Comparison of ENCODE assay signal across 21 cellular contexts in genomic region chr6:8315154-8315553, GRCh38.
DNase-seq lines count a peak whose midpoint lies in the region; ATAC-seq, FAIRE-seq and TF ChIP-seq lines count a peak whose summit lies in the region.
"Had no signal": no experiment of that assay in that cellular context is flagged by ENCODE, and none has a peak within 500 bp of the region (broad histone marks: within the 10 kb centered on the region; RNA-seq: fewer than 3 reads in every experiment).

No MANE protein-coding gene starts in this region.

- WGBS in H1 (ENCODE audit: extremely low coverage in 1 of 2, insufficient coverage in 1 of 2, insufficient read length in 1 of 2, insufficient replicate concordance in 2 of 2, low coverage in 1 of 2, low lambda C conversion rate in 2 of 2, missing lambda C conversion rate in 1 of 2), 2 experiments = 88% methylated on average over 5 of the region's 5 CpGs; no CpG with 5 or more reads in 1 of the 2 experiments
- 96% methylated on average over 5 of the region's 5 CpGs for WGBS in prostate gland

- ATAC-seq in GM23338 (no peak), GM21786 (IDR thresholded peaks at IDR 0.05; ENCODE audit: unreplicated experiment) (no peak), GM21619 (IDR thresholded peaks at IDR 0.05; ENCODE audit: unreplicated experiment) (no peak)
- no peak for ATAC-seq in activated CD8-positive, alpha-beta T cell treated with anti-CD3 and anti-CD28 coated beads for 36 hours
- ATAC-seq: CD8-positive, alpha-beta T cell; HCT116 had no signal

- no peak for TF ChIP-seq POLR2A in H1 (IDR thresholded peaks at IDR 0.05; ENCODE audit: control extremely low read depth in 1 of 2, low read depth in 2 of 2, low read length in 2 of 2)
- no peak for TF ChIP-seq POLR2A in prostate gland (IDR thresholded peaks at IDR 0.05)

- H3K9ac ChIP-seq in H1 (replicated peaks in 1 of 4; ENCODE audit: extremely low read depth in 1 of 4, low read depth in 3 of 4, low read length in 3 of 4) (no peak overlapping the region), neural progenitor cell (no peak overlapping the region)
- H3K9ac ChIP-seq: BLaER1 had no signal

- H3K36me3 Mint-ChIP-seq in GM23338 (ENCODE audit: low read depth) = peaks cover 2% of the 10 kb centered on the region; the same call in 1 of the 3 replicates
- no peaks in the 10 kb centered on the region for H3K36me3 Mint-ChIP-seq in neural progenitor cell
- H3K36me3 Mint-ChIP-seq in activated CD8-positive, alpha-beta T cell treated with anti-CD3 and anti-CD28 coated beads for 36 hours (ENCODE audit: low read depth) = no peaks in the 10 kb centered on the region
- H3K36me3 Mint-ChIP-seq: CD4-positive, CD25-positive, alpha-beta regulatory T cell; CD8-positive, alpha-beta T cell had no signal

- no peak overlapping the region for H4K5ac ChIP-seq in H1 (ENCODE audit: insufficient read length, low read depth, low read length)

- no peak overlapping the region for H2BK120ac ChIP-seq in H1 (replicated peaks; ENCODE audit: low read depth, low read length)

- no peak for TF ChIP-seq RAD21 in H1 (IDR thresholded peaks at IDR 0.05 in 1 of 2, conservative IDR thresholded peaks at IDR 0.05 in 1 of 2; ENCODE audit: low read depth in 2 of 2, low read length in 2 of 2)

- no peak overlapping the region for H4K91ac ChIP-seq in H1 (replicated peaks; ENCODE audit: insufficient read length, low read length)

- H2BK12ac ChIP-seq in H1 (ENCODE audit: low read depth, low read length) = no peak overlapping the region

- no peaks in the 10 kb centered on the region for H3K9me3 ChIP-seq in H1 (ENCODE audit: insufficient read depth in 2 of 2, low read depth in 1 of 2, low read length in 1 of 2)
- H3K9me3 ChIP-seq in neural progenitor cell (ENCODE audit: low read depth) = no peaks in the 10 kb centered on the region
- H3K9me3 ChIP-seq in prostate gland = no peaks in the 10 kb centered on the region
- H3K9me3 ChIP-seq: Caco-2 had no signal

- H3K9me2 ChIP-seq in GM23338 (ENCODE audit: insufficient read depth) = no peaks in the 10 kb centered on the region

- no peak overlapping the region for H3K56ac ChIP-seq in H1 (replicated peaks; ENCODE audit: insufficient read length, low read depth, low read length)

- CTCF ChIA-PET in H1 (lab: Charles Lee; ENCODE audit: partially characterized antibody) = no interaction called here
- CTCF ChIA-PET in activated CD8-positive, alpha-beta T cell treated with anti-CD3 and anti-CD28 coated beads for 36 hours (lab: Charles Lee) = no interaction called here

- H3F3A ChIP-seq in GM23338 (replicated peaks; ENCODE audit: low read depth) (no peaks in the 10 kb centered on the region), neural progenitor cell (ENCODE audit: low read depth) (no peaks in the 10 kb centered on the region)

- H3K79me2 ChIP-seq in GM23338 (replicated peaks; ENCODE audit: insufficient read depth) = no peaks in the 10 kb centered on the region
- H3K79me2 ChIP-seq in H1 (ENCODE audit: control insufficient read depth in 1 of 2, insufficient read depth in 2 of 2, low read length in 2 of 2) = no peaks in the 10 kb centered on the region
- H3K79me2 ChIP-seq in neural progenitor cell (ENCODE audit: low read depth) = no peaks in the 10 kb centered on the region

- H3K27ac ChIP-seq in GM23338 (ENCODE audit: low read depth) = no peak overlapping the region
- H3K27ac ChIP-seq in H1 (ENCODE audit: low read depth, low read length) = no peak overlapping the region
- no peak overlapping the region for H3K27ac ChIP-seq in neural progenitor cell
- H3K27ac ChIP-seq in prostate gland = no peak overlapping the region
- H3K27ac ChIP-seq: BLaER1, C4-2B had no signal

- H4K8ac ChIP-seq in H1 (ENCODE audit: extremely low read depth, insufficient read depth, low read length) = peak overlapping the region; percentile 68

- H3K18ac ChIP-seq in H1 (ENCODE audit: extremely low read depth, low read length) = no peak overlapping the region

- no peak overlapping the region for H3K14ac ChIP-seq in H1 (ENCODE audit: insufficient read length)

- H2AFZ ChIP-seq in GM23338 (peak overlapping the region; percentile 81), H1 (ENCODE audit: low read length) (peak overlapping the region; percentile 97), neural progenitor cell (replicated peaks) (peak overlapping the region; percentile 50)

- H3K4me1 ChIP-seq in GM23338 (ENCODE audit: insufficient read depth) (no peaks in the 10 kb centered on the region), H1 (replicated peaks in 1 of 4; ENCODE audit: control insufficient read depth in 3 of 4, insufficient read depth in 4 of 4, low read length in 3 of 4) (peaks cover 0 to 6% (median 2%) of the 10 kb centered on the region in 4 experiments; a peak in 3 of 7 replicates), neural progenitor cell (no peaks in the 10 kb centered on the region), prostate gland (replicated peaks) (no peaks in the 10 kb centered on the region)
- H3K4me1 ChIP-seq: BLaER1, Caco-2 had no signal

- H3K4me3 Mint-ChIP-seq in GM23338 (no peak overlapping the region), neural progenitor cell (no peak overlapping the region)
- H3K4me3 Mint-ChIP-seq in activated CD8-positive, alpha-beta T cell treated with anti-CD3 and anti-CD28 coated beads for 36 hours = no peak overlapping the region
- H3K4me3 Mint-ChIP-seq: B cell; CD4-positive, CD25-positive, alpha-beta regulatory T cell; CD8-positive, alpha-beta T cell; H9 had no signal

- no peak for FAIRE-seq in H1 (lab: Jason Lieb, UNC)
- FAIRE-seq: G401.6, GM12892, GM19239 had no signal

- H3K4ac ChIP-seq in H1 (replicated peaks; ENCODE audit: insufficient read length, low read depth, low read length) = no peak overlapping the region

- intact Hi-C loops in prostate gland (cut with DNase I) = no loop called here
- intact Hi-C loops in activated CD8-positive, alpha-beta T cell treated with anti-CD3 and anti-CD28 coated beads for 36 hours (cut with micrococcal nuclease) = no loop called here

- H2BK15ac ChIP-seq in H1 (ENCODE audit: low read length) = no peak overlapping the region

- H3K27ac Mint-ChIP-seq in GM23338 = no peak overlapping the region
- no peak overlapping the region for H3K27ac Mint-ChIP-seq in neural progenitor cell
- no peak overlapping the region for H3K27ac Mint-ChIP-seq in activated CD8-positive, alpha-beta T cell treated with anti-CD3 and anti-CD28 coated beads for 36 hours
- H3K27ac Mint-ChIP-seq: B cell; CD4-positive, CD25-positive, alpha-beta regulatory T cell; CD8-positive, alpha-beta T cell; H9 had no signal

- TF ChIP-seq CTCF in GM23338 (conservative IDR thresholded peaks at IDR 0.05; ENCODE audit: low read depth in 2 of 2) (no peak), H1 (IDR thresholded peaks at IDR 0.05; ENCODE audit: control extremely low read depth in 1 of 3, insufficient read depth in 1 of 3, low read depth in 1 of 3, low read length in 3 of 3) (no peak), neural progenitor cell (IDR thresholded peaks at IDR 0.05) (no peak), prostate gland (IDR thresholded peaks at IDR 0.05) (no peak)
- TF ChIP-seq CTCF in activated CD8-positive, alpha-beta T cell treated with anti-CD3 and anti-CD28 coated beads for 36 hours (IDR thresholded peaks at IDR 0.05) = no peak

- H3K27me3 Mint-ChIP-seq in GM23338 (ENCODE audit: insufficient read depth, low read depth, poor library complexity) (peaks cover 5% of the 10 kb centered on the region), neural progenitor cell (ENCODE audit: insufficient read depth, low read depth) (peaks cover 2% of the 10 kb centered on the region)
- peaks cover 7% of the 10 kb centered on the region for H3K27me3 Mint-ChIP-seq in activated CD8-positive, alpha-beta T cell treated with anti-CD3 and anti-CD28 coated beads for 36 hours
- H3K27me3 Mint-ChIP-seq: CD4-positive, CD25-positive, alpha-beta regulatory T cell had no signal

- no peak overlapping the region for H2BK20ac ChIP-seq in H1 (ENCODE audit: low read length)

- H3K27me3 ChIP-seq in GM23338 (ENCODE audit: insufficient read depth) = no peaks in the 10 kb centered on the region
- no peaks in the 10 kb centered on the region for H3K27me3 ChIP-seq in H1 (replicated peaks in 1 of 4; ENCODE audit: control insufficient read depth in 3 of 4, extremely low read depth in 1 of 4, insufficient read depth in 3 of 4, low read length in 3 of 4)
- no peaks in the 10 kb centered on the region for H3K27me3 ChIP-seq in neural progenitor cell
- H3K27me3 ChIP-seq in prostate gland (replicated peaks; ENCODE audit: insufficient read depth) = no peaks in the 10 kb centered on the region
- H3K27me3 ChIP-seq: BLaER1 had no signal

- H3K23ac ChIP-seq in H1 (ENCODE audit: insufficient read length) = no peak overlapping the region

- peaks cover 14% of the 10 kb centered on the region; the same call in 2 of the 3 replicates for H3K9me3 Mint-ChIP-seq in GM23338
- peaks cover 17% of the 10 kb centered on the region for H3K9me3 Mint-ChIP-seq in neural progenitor cell
- peaks cover 7% of the 10 kb centered on the region for H3K9me3 Mint-ChIP-seq in activated CD8-positive, alpha-beta T cell treated with anti-CD3 and anti-CD28 coated beads for 36 hours

- no peak overlapping the region for H2BK5ac ChIP-seq in H1 (ENCODE audit: low read depth, low read length)

- H3K79me1 ChIP-seq in H1 (ENCODE audit: low read depth, low read length) = no peaks in the 10 kb centered on the region

- DNase-seq in GM23338 (ENCODE audit: low spot score) (peak; percentile 6), RPMI8226 (peak; percentile 31), H1 (ENCODE audit: low read depth in 1 of 2, low spot score in 2 of 2) (no peak), neural progenitor cell (ENCODE audit: low spot score) (no peak), prostate gland (ENCODE audit: low spot score) (no peak)
- DNase-seq in activated CD8-positive, alpha-beta T cell treated with anti-CD3 and anti-CD28 coated beads for 36 hours = no peak
- DNase-seq: Caco-2; CD4-positive, CD25-positive, alpha-beta regulatory T cell; CD8-positive, alpha-beta T cell; DMS153; DND-41; H9 had no signal

- H2AK5ac ChIP-seq in H1 (ENCODE audit: low read depth, low read length) = no peak overlapping the region

- H3K4me1 Mint-ChIP-seq in GM23338 = peaks cover 6% of the 10 kb centered on the region; the same call in 2 of the 3 replicates
- no peaks in the 10 kb centered on the region for H3K4me1 Mint-ChIP-seq in neural progenitor cell
- H3K4me1 Mint-ChIP-seq in activated CD8-positive, alpha-beta T cell treated with anti-CD3 and anti-CD28 coated beads for 36 hours (ENCODE audit: low read depth) = no peaks in the 10 kb centered on the region
- H3K4me1 Mint-ChIP-seq: B cell; CD4-positive, CD25-positive, alpha-beta regulatory T cell had no signal

- H3K4me3 ChIP-seq in GM23338 (no peak overlapping the region), H1 (ENCODE audit: extremely low read depth in 1 of 4, insufficient read depth in 2 of 4, low read depth in 3 of 4, low read length in 4 of 4) (no peak overlapping the region), neural progenitor cell (no peak overlapping the region), prostate gland (no peak overlapping the region)
- H3K4me3 ChIP-seq: BLaER1 had no signal

- TF ChIP-seq EP300 in H1 (IDR thresholded peaks at IDR 0.05; ENCODE audit: borderline replicate concordance in 1 of 2, low read depth in 2 of 2, low read length in 2 of 2) = no peak

- H4K20me1 ChIP-seq in GM23338 (replicated peaks; ENCODE audit: insufficient read depth) (no peaks in the 10 kb centered on the region), H1 (replicated peaks in 1 of 2; ENCODE audit: control insufficient read depth in 1 of 2, insufficient read depth in 2 of 2, low read length in 2 of 2) (no peaks in the 10 kb centered on the region), neural progenitor cell (ENCODE audit: low read depth) (no peaks in the 10 kb centered on the region)
- H4K20me1 ChIP-seq: BLaER1 had no signal

- POLR2A ChIA-PET in H1 (lab: Charles Lee; ENCODE audit: partially characterized antibody) = no interaction called here
- POLR2A ChIA-PET in activated CD8-positive, alpha-beta T cell treated with anti-CD3 and anti-CD28 coated beads for 36 hours (lab: Charles Lee) = no interaction called here

- H3K36me3 ChIP-seq in GM23338 (ENCODE audit: insufficient read depth) (no peaks in the 10 kb centered on the region), H1 (ENCODE audit: control insufficient read depth in 2 of 4, insufficient read depth in 4 of 4, low read length in 3 of 4) (no peaks in the 10 kb centered on the region), neural progenitor cell (no peaks in the 10 kb centered on the region), prostate gland (no peaks in the 10 kb centered on the region)
- H3K36me3 ChIP-seq: BLaER1 had no signal

- H3K23me2 ChIP-seq in H1 (ENCODE audit: low read depth, low read length) = no peaks in the 10 kb centered on the region

- H3K4me2 ChIP-seq in GM23338 (no peak overlapping the region), H1 (ENCODE audit: insufficient read depth in 1 of 2, low read depth in 2 of 2, low read length in 2 of 2) (no peak overlapping the region), neural progenitor cell (no peak overlapping the region)
- H3K4me2 ChIP-seq: BLaER1 had no signal

Comparison
In these comparisons a context has a peak if more than half of its experiments do, and no peak if none do; other contexts are left out.
1. DNase-seq: peak in GM23338 (single experiment) and RPMI8226 (single experiment); none in H1 (0 of 2), neural progenitor cell (single experiment), prostate gland (single experiment) and activated CD8-positive, alpha-beta T cell treated with anti-CD3 and anti-CD28 coated beads for 36 hours (single experiment).
2. Peak in every context shown above with its lines, with median percentiles within 50 percentile points of each other: H2AFZ ChIP-seq.